17 cellular contexts compared by ENCODE assay signal in genomic region chr3:150373234-150373633, GRCh38. TPM values are rescaled to one million over a fixed set of nuclear protein-coding genes. Genes with fewer than 3 reads are reported as not detected.
DNase-seq lines count a peak whose midpoint lies in the region; ATAC-seq and TF ChIP-seq lines count a peak whose summit lies in the region.
"Had no signal": no experiment of that assay in that cellular context is flagged by ENCODE, and none has a peak within 500 bp of the region (broad histone marks: within the 10 kb centered on the region; RNA-seq: fewer than 3 reads in every experiment).

No MANE protein-coding gene starts in this region.

- no peaks in the 10 kb centered on the region for H3K36me3 Mint-ChIP-seq in activated CD8-positive, alpha-beta memory T cell treated with anti-CD3 and anti-CD28 coated beads, Interleukin-2, amount 10 ng/mL, durations not matched to agents 7 days and 5 days
- no peaks in the 10 kb centered on the region for H3K36me3 Mint-ChIP-seq in activated naive CD8-positive, alpha-beta T cell treated with anti-CD3 and anti-CD28 coated beads, Interleukin-2, amount 50 U/mL, for 24 hours (ENCODE audit: low read depth)
- no peaks in the 10 kb centered on the region for H3K36me3 Mint-ChIP-seq in stimulated activated memory B cell treated with anti-CD40 and anti-IgM and Interleukin-4, amounts not matched to agents 10 μg/mL and 1 μg/mL and 100 μg/mL, for 72 hours
- H3K36me3 Mint-ChIP-seq: brain, mesothelial cell of epicardium had no signal

- peaks cover 4% of the 10 kb centered on the region for H3K27me3 Mint-ChIP-seq in activated CD8-positive, alpha-beta memory T cell treated with anti-CD3 and anti-CD28 coated beads, Interleukin-2, amount 10 ng/mL, durations not matched to agents 7 days and 5 days
- H3K27me3 Mint-ChIP-seq in activated naive CD8-positive, alpha-beta T cell treated with anti-CD3 and anti-CD28 coated beads, Interleukin-2, amount 50 U/mL, for 24 hours = no peaks in the 10 kb centered on the region
- H3K27me3 Mint-ChIP-seq in stimulated activated memory B cell treated with anti-CD40 and anti-IgM and Interleukin-4, amounts not matched to agents 10 μg/mL and 1 μg/mL and 100 μg/mL, for 72 hours = no peaks in the 10 kb centered on the region
- H3K27me3 Mint-ChIP-seq: brain had no signal

- BruUV-seq in PC-3 (replicated peaks; lab: Mats Ljungman, UMichigan) = no TSS peak

- no peaks in the 10 kb centered on the region for H4K20me1 ChIP-seq in PC-3 (ENCODE audit: low read length)

- peaks cover 10% of the 10 kb centered on the region for H3K4me1 Mint-ChIP-seq in activated CD8-positive, alpha-beta memory T cell treated with anti-CD3 and anti-CD28 coated beads, Interleukin-2, amount 10 ng/mL, durations not matched to agents 7 days and 5 days
- peaks cover 7% of the 10 kb centered on the region for H3K4me1 Mint-ChIP-seq in activated naive CD8-positive, alpha-beta T cell treated with anti-CD3 and anti-CD28 coated beads, Interleukin-2, amount 50 U/mL, for 24 hours
- H3K4me1 Mint-ChIP-seq in stimulated activated memory B cell treated with anti-CD40 and anti-IgM and Interleukin-4, amounts not matched to agents 10 μg/mL and 1 μg/mL and 100 μg/mL, for 72 hours = peaks cover 21% of the 10 kb centered on the region

- H3K79me2 ChIP-seq in PC-3 (ENCODE audit: low read length) = peaks cover 11% of the 10 kb centered on the region

- H3K27ac ChIP-seq in PC-3 (ENCODE audit: low read length) = peak overlapping the region; percentile 84

- H3K36me3 ChIP-seq in PC-3 (ENCODE audit: low read depth, low read length) = no peaks in the 10 kb centered on the region
- H3K36me3 ChIP-seq: tibial nerve had no signal

- H3K9me2 ChIP-seq in PC-3 (replicated peaks; ENCODE audit: low read length) = no peaks in the 10 kb centered on the region

- peak overlapping the region; percentile 53 for H3K27ac Mint-ChIP-seq in activated CD8-positive, alpha-beta memory T cell treated with anti-CD3 and anti-CD28 coated beads, Interleukin-2, amount 10 ng/mL, durations not matched to agents 7 days and 5 days
- no peak overlapping the region for H3K27ac Mint-ChIP-seq in activated naive CD8-positive, alpha-beta T cell treated with anti-CD3 and anti-CD28 coated beads, Interleukin-2, amount 50 U/mL, for 24 hours
- peak overlapping the region; percentile 81 for H3K27ac Mint-ChIP-seq in stimulated activated memory B cell treated with anti-CD40 and anti-IgM and Interleukin-4, amounts not matched to agents 10 μg/mL and 1 μg/mL and 100 μg/mL, for 72 hours

- H3K4me2 ChIP-seq in PC-3 (ENCODE audit: low read length) = peak overlapping the region; percentile 8

- no peak overlapping the region for H2AFZ ChIP-seq in PC-3 (ENCODE audit: low read length)

- peaks cover 13% of the 10 kb centered on the region for H3F3A ChIP-seq in PC-3 (ENCODE audit: low read length, unreplicated experiment)

- CTCF ChIA-PET in activated CD8-positive, alpha-beta memory T cell treated with anti-CD3 and anti-CD28 coated beads, Interleukin-2, amount 10 ng/mL, durations not matched to agents 7 days and 5 days (lab: Charles Lee) = interaction anchor here (1.0 kb wide), 1 partner anchor 34 kb away, joined by 4 read pairs; the partner anchor contains the start of gene TSC22D2
- CTCF ChIA-PET in PC-3 (lab: Charles Lee) = no interaction called here

- H3K9me3 Mint-ChIP-seq in activated CD8-positive, alpha-beta memory T cell treated with anti-CD3 and anti-CD28 coated beads, Interleukin-2, amount 10 ng/mL, durations not matched to agents 7 days and 5 days (ENCODE audit: low read depth) = no peaks in the 10 kb centered on the region
- H3K9me3 Mint-ChIP-seq in activated naive CD8-positive, alpha-beta T cell treated with anti-CD3 and anti-CD28 coated beads, Interleukin-2, amount 50 U/mL, for 24 hours = no peaks in the 10 kb centered on the region
- H3K9me3 Mint-ChIP-seq in stimulated activated memory B cell treated with anti-CD40 and anti-IgM and Interleukin-4, amounts not matched to agents 10 μg/mL and 1 μg/mL and 100 μg/mL, for 72 hours = no peaks in the 10 kb centered on the region
- H3K9me3 Mint-ChIP-seq: mesothelial cell of epicardium had no signal

- no peak for DNase-seq in activated CD8-positive, alpha-beta memory T cell treated with anti-CD3 and anti-CD28 coated beads, Interleukin-2, amount 10 ng/mL, durations not matched to agents 7 days and 5 days
- no peak for DNase-seq in activated CD8-positive, alpha-beta memory T cell treated with anti-CD3 and anti-CD28 coated beads for 24 hours
- DNase-seq in PC-3 (no peak), NCI-H1694 (lab: John Stamatoyannopoulos, UW) (no peak), cortex of kidney (lab: John Stamatoyannopoulos, UW) (no peak), GDM1 (lab: John Stamatoyannopoulos, UW) (no peak)
- no peak for DNase-seq in activated naive CD8-positive, alpha-beta T cell treated with anti-CD3 and anti-CD28 coated beads, Interleukin-2, amount 50 U/mL, for 24 hours
- DNase-seq: activated gamma-delta T cell, kidney, NCI-H1105 treated with DMSO at 0.1 percent for 48 hours, occipital lobe, SHP77 treated with DMSO at 0.1 percent for 48 hours had no signal

- intact Hi-C loops in PC-3 (cut with micrococcal nuclease) = loop anchor here (2.0 to 5.0 kb wide), 2 partner anchors 86 to 136 kb away; no protein-coding TSS in a partner anchor

- peak overlapping the region; percentile 53 for H3K4me3 Mint-ChIP-seq in activated CD8-positive, alpha-beta memory T cell treated with anti-CD3 and anti-CD28 coated beads, Interleukin-2, amount 10 ng/mL, durations not matched to agents 7 days and 5 days
- H3K4me3 Mint-ChIP-seq in activated naive CD8-positive, alpha-beta T cell treated with anti-CD3 and anti-CD28 coated beads, Interleukin-2, amount 50 U/mL, for 24 hours = peak overlapping the region; percentile 27
- peak overlapping the region; percentile 65 for H3K4me3 Mint-ChIP-seq in stimulated activated memory B cell treated with anti-CD40 and anti-IgM and Interleukin-4, amounts not matched to agents 10 μg/mL and 1 μg/mL and 100 μg/mL, for 72 hours
- H3K4me3 Mint-ChIP-seq: mesothelial cell of epicardium had no signal

- POLR2A ChIA-PET in PC-3 (lab: Charles Lee; ENCODE audit: unreplicated experiment) = interaction anchor here (0.6 kb wide), 1 partner anchor 40 kb away, joined by 4 read pairs; no protein-coding TSS in a partner anchor

- ATAC-seq in activated CD8-positive, alpha-beta memory T cell treated with anti-CD3 and anti-CD28 coated beads, Interleukin-2, amount 10 ng/mL, durations not matched to agents 7 days and 5 days = no peak
- no peak for ATAC-seq in PC-3
- ATAC-seq in activated naive CD8-positive, alpha-beta T cell treated with anti-CD3 and anti-CD28 coated beads, Interleukin-2, amount 50 U/mL, for 24 hours = no peak
- no peak for ATAC-seq in stimulated activated memory B cell treated with anti-CD40 and anti-IgM and Interleukin-4, amounts not matched to agents 10 μg/mL and 1 μg/mL and 100 μg/mL, for 72 hours
- ATAC-seq: sciatic nerve had no signal

- H3K9ac ChIP-seq in PC-3 (ENCODE audit: low read length) = no peak overlapping the region

- no peak for TF ChIP-seq CTCF in PC-3 (conservative IDR thresholded peaks at IDR 0.05; ENCODE audit: low read depth, low read length)

- peaks cover 49% of the 10 kb centered on the region for H3K4me1 ChIP-seq in PC-3 (ENCODE audit: insufficient read depth, low read length)

- H3K4me3 ChIP-seq in PC-3 (ENCODE audit: low read length) = no peak overlapping the region
- H3K4me3 ChIP-seq: tibial nerve had no signal

- no peaks in the 10 kb centered on the region for H3K9me3 ChIP-seq in PC-3 (ENCODE audit: low read length)
- H3K9me3 ChIP-seq: tibial nerve had no signal

- no peaks in the 10 kb centered on the region for H3K27me3 ChIP-seq in PC-3 (ENCODE audit: low read length)
- H3K27me3 ChIP-seq: tibial nerve had no signal

RNA-seq across cellular contexts. Expression of gene TSC22D2, which starts 34.9 kb away (rescaled TPM):
- 1 to 10 TPM; 8.5 to 10.0 TPM for total RNA-seq in activated CD8-positive, alpha-beta memory T cell treated with anti-CD3 and anti-CD28 coated beads, Interleukin-2, amount 10 ng/mL, durations not matched to agents 7 days and 5 days
- 9.6 and 15.7 TPM in 2 replicates for total RNA-seq in PC-3 (2014; rRNA removed)
